ENCODE assay signal across 8 cellular contexts in the genomic region with DNA sequence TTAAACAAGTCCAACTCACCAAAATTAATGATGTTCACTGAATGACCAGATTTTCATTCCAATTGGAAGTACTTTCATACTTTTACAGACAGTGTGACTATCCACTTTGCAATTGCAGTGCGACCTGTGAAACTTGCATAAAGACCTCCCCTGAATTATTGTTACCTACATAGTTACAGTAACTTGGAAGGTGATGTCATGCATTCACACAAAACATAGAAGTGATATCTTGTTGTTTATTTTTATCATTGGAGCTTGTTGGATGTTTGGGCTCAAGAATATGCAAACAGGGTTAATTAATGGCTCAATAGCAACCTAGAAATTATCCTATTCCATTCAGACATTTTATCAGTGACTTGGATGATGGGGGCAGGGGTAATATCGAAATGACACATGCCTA.
"Had no signal": no experiment of that assay in that cellular context is flagged by ENCODE, and none has a peak within 500 bp of the region (broad histone marks: within the 10 kb centered on the region; RNA-seq: fewer than 3 reads in every experiment).

No MANE protein-coding gene starts in this region.

- FAIRE-seq: G401.6, GM12878, GM12891, GM12892, GM18507, GM19239 had no signal

- DNase-seq: GDM1, GF-D8 had no signal

- ATAC-seq: GM12878 had no signal

- H3K4me3 ChIP-seq: GM12878 had no signal
